In the genomic region with DNA sequence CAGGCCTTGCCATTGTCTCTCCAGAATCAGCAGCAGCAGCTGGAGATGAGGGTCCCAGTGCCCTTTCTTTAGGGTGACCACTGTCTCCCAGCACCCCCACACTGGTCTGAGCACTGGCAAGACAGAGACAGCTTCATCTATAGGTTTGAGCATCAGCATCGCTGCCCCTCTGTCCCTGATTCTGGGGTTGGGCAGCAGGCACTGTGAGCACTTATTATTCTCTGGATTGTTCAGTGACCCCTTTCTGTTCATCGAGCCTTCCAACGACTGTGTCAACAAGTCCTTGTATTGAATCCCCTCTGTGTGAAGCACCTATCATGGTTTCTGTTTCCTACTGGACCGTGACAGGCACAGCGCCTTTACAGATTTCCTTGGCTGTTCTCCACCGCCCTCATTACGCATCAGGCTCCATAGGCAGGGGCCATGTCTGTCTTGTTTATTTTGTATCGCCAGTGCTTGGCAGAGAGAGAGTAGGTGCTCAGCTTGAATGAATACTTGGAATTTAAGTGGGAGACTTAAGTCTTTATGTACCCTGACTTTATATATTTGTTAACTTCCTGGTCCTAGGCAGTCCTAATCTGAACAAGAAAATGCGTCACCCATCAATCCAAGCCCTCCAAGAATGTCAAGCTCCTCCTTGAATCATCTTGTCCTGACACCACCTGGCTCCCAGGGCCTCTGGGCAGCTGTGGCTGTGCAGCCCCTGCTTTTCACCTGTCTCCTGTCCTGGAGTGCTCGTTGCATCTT, we compare ENCODE assay signal across 2 cellular contexts.
TF ChIP-seq lines count a peak whose summit lies in the region.

No MANE protein-coding gene starts in this region.

TF ChIP-seq in HepG2, 621 proteins besides CTCF, POLR2A, EP300 and RAD21:
- no peak for TF ChIP-seq ZMAT5 (CRISPR knock-in tag; IDR thresholded peaks at IDR 0.05; ENCODE audit: borderline replicate concordance, low read depth)
- TF ChIP-seq MEF2D (CRISPR knock-in tag; IDR thresholded peaks at IDR 0.05) = no peak
- TF ChIP-seq ZNF7 (CRISPR knock-in tag; IDR thresholded peaks at IDR 0.05) = peak; percentile 88
- TF ChIP-seq SRSF4 (IDR thresholded peaks at IDR 0.05; ENCODE audit: low read depth, low read length, poor library complexity, severe bottlenecking) = no peak
- TF ChIP-seq, protein P1, sequence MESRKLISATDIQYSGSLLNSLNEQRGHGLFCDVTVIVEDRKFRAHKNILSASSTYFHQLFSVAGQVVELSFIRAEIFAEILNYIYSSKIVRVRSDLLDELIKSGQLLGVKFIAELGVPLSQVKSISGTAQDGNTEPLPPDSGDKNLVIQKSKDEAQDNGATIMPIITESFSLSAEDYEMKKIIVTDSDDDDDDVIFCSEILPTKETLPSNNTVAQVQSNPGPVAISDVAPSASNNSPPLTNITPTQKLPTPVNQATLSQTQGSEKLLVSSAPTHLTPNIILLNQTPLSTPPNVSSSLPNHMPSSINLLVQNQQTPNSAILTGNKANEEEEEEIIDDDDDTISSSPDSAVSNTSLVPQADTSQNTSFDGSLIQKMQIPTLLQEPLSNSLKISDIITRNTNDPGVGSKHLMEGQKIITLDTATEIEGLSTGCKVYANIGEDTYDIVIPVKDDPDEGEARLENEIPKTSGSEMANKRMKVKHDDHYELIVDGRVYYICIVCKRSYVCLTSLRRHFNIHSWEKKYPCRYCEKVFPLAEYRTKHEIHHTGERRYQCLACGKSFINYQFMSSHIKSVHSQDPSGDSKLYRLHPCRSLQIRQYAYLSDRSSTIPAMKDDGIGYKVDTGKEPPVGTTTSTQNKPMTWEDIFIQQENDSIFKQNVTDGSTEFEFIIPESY (CRISPR knock-in tag; IDR thresholded peaks at IDR 0.05) = peak; percentile 45; the same call in 1 of the 2 replicates
- TF ChIP-seq, protein P2, sequence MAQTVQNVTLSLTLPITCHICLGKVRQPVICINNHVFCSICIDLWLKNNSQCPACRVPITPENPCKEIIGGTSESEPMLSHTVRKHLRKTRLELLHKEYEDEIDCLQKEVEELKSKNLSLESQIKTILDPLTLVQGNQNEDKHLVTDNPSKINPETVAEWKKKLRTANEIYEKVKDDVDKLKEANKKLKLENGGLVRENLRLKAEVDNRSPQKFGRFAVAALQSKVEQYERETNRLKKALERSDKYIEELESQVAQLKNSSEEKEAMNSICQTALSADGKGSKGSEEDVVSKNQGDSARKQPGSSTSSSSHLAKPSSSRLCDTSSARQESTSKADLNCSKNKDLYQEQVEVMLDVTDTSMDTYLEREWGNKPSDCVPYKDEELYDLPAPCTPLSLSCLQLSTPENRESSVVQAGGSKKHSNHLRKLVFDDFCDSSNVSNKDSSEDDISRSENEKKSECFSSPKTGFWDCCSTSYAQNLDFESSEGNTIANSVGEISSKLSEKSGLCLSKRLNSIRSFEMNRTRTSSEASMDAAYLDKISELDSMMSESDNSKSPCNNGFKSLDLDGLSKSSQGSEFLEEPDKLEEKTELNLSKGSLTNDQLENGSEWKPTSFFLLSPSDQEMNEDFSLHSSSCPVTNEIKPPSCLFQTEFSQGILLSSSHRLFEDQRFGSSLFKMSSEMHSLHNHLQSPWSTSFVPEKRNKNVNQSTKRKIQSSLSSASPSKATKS (CRISPR knock-in tag; IDR thresholded peaks at IDR 0.05) = no peak
- no peak for TF ChIP-seq DPF2 (CRISPR knock-in tag; IDR thresholded peaks at IDR 0.05; ENCODE audit: borderline replicate concordance, low read depth)
- no peak for TF ChIP-seq GABPB1 (CRISPR knock-in tag; IDR thresholded peaks at IDR 0.05)
- TF ChIP-seq ZNF629 (CRISPR knock-in tag; conservative IDR thresholded peaks at IDR 0.05) = no peak
- TF ChIP-seq MAFF (IDR thresholded peaks at IDR 0.05; ENCODE audit: low read depth, low read length) = no peak
- TF ChIP-seq KLF9 (CRISPR knock-in tag; IDR thresholded peaks at IDR 0.05; ENCODE audit: low read depth) = no peak
- TF ChIP-seq, protein P3, sequence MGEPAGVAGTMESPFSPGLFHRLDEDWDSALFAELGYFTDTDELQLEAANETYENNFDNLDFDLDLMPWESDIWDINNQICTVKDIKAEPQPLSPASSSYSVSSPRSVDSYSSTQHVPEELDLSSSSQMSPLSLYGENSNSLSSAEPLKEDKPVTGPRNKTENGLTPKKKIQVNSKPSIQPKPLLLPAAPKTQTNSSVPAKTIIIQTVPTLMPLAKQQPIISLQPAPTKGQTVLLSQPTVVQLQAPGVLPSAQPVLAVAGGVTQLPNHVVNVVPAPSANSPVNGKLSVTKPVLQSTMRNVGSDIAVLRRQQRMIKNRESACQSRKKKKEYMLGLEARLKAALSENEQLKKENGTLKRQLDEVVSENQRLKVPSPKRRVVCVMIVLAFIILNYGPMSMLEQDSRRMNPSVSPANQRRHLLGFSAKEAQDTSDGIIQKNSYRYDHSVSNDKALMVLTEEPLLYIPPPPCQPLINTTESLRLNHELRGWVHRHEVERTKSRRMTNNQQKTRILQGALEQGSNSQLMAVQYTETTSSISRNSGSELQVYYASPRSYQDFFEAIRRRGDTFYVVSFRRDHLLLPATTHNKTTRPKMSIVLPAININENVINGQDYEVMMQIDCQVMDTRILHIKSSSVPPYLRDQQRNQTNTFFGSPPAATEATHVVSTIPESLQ (CRISPR knock-in tag; conservative IDR thresholded peaks at IDR 0.05) = no peak

TF ChIP-seq in SK-N-SH treated with all-trans-retinoic acid at 6 μM for 48 hours, 23 proteins besides CTCF, POLR2A, EP300 and RAD21:
- TF ChIP-seq GLIS3 (CRISPR knock-in tag; IDR thresholded peaks at IDR 0.05) (no peak), CREB5 (CRISPR knock-in tag; IDR thresholded peaks at IDR 0.05; ENCODE audit: low read depth) (no peak), SNAI2 (CRISPR knock-in tag; IDR thresholded peaks at IDR 0.05) (no peak), ZFP3 (CRISPR knock-in tag; IDR thresholded peaks at IDR 0.05) (no peak), ISL1 (CRISPR knock-in tag; IDR thresholded peaks at IDR 0.05) (no peak), ZNF8 (CRISPR knock-in tag; IDR thresholded peaks at IDR 0.05) (no peak), ESRRG (CRISPR knock-in tag; IDR thresholded peaks at IDR 0.05) (no peak), PPARA (CRISPR knock-in tag; IDR thresholded peaks at IDR 0.05; ENCODE audit: borderline replicate concordance) (no peak), RARB (CRISPR knock-in tag; IDR thresholded peaks at IDR 0.05) (no peak), OSR1 (CRISPR knock-in tag; IDR thresholded peaks at IDR 0.05) (no peak), TOX (CRISPR knock-in tag; IDR thresholded peaks at IDR 0.05; ENCODE audit: borderline replicate concordance) (no peak), ZC3H10 (CRISPR knock-in tag; IDR thresholded peaks at IDR 0.05) (no peak), ZNF70 (CRISPR knock-in tag; IDR thresholded peaks at IDR 0.05) (no peak)
